ENCODE assay signal across 20 cellular contexts in the genomic region with DNA sequence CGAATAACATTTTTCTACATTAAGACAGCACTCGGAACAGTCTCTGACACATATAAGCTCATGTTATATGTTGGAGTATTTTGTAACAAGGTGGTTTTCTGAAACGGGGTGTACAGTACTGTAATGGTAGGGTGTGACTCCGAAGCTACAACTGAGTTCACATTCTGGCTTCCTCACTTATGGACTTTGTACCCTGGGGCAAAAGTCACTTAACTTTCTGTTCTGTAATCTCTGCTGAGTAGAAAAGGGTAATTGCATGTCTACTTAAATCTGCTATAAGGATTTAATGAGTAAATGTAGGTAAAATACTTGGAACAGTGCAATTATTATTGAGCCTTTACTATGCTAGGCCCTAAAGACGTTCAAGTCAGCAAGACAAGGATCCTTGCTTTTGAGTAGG. TPM values are rescaled to one million over a fixed set of nuclear protein-coding genes. Genes with fewer than 3 reads are reported as not detected.
"Had no signal": no experiment of that assay in that cellular context is flagged by ENCODE, and none has a peak within 500 bp of the region (broad histone marks: within the 10 kb centered on the region; RNA-seq: fewer than 3 reads in every experiment).

No MANE protein-coding gene starts in this region.

- DNase-seq: activated CD4-positive, alpha-beta T cell treated with anti-CD3 and anti-CD28 coated beads, Interleukin-2, amount 10 ng/mL, durations not matched to agents 7 days and 5 days; activated CD8-positive, alpha-beta T cell treated with anti-CD3 and anti-CD28 coated beads, Interleukin-2, amount 10 ng/mL, durations not matched to agents 7 days and 5 days; activated naive CD4-positive, alpha-beta T cell treated with anti-CD3 and anti-CD28 coated beads, Interleukin-2, amount 10 ng/mL, durations not matched to agents 7 days and 5 days; activated naive CD8-positive, alpha-beta T cell treated with anti-CD3 and anti-CD28 coated beads, Interleukin-2, amount 50 U/mL, for 24 hours; activated T-cell treated with anti-CD3 and anti-CD28 coated beads, Interleukin-2, amount 50 U/mL, for 4 hours; aorta; effector CD4-positive, alpha-beta T cell; gastrocnemius medialis; heart left ventricle; immature natural killer cell; kidney glomerular epithelial cell; mesendoderm; nucleus accumbens; stimulated activated CD4-positive, alpha-beta T cell treated with anti-CD3 and anti-CD28 coated beads, Interleukin-2, amount 100 ng/mL, for 24 hours; stimulated activated naive CD8-positive, alpha-beta T cell treated with anti-CD3 and anti-CD28 coated beads, Interleukin-15, Interleukin-2, amounts not matched to agents 100 U/mL and 50 U/mL, for 24 hours; T1000; upper lobe of left lung had no signal

- H3K27me3 ChIP-seq: gastrocnemius medialis, heart left ventricle, upper lobe of left lung had no signal

- H3K36me3 ChIP-seq: gastrocnemius medialis, heart left ventricle, upper lobe of left lung had no signal

- H3K9me3 ChIP-seq: gastrocnemius medialis, heart left ventricle, upper lobe of left lung had no signal

- H3K4me3 ChIP-seq: gastrocnemius medialis, heart left ventricle, upper lobe of left lung had no signal

- H3K27ac ChIP-seq: gastrocnemius medialis, heart left ventricle, upper lobe of left lung had no signal

RNA-seq across cellular contexts. Expression of gene ZC2HC1B, which starts 25.9 kb away (rescaled TPM):
- total RNA-seq: activated CD4-positive, alpha-beta T cell treated with anti-CD3 and anti-CD28 coated beads, Interleukin-2, amount 10 ng/mL, durations not matched to agents 7 days and 5 days; activated CD8-positive, alpha-beta T cell treated with anti-CD3 and anti-CD28 coated beads, Interleukin-2, amount 10 ng/mL, durations not matched to agents 7 days and 5 days; activated T-cell treated with anti-CD3 and anti-CD28 coated beads, Interleukin-2, amount 50 U/mL, for 4 hours; aorta; gastrocnemius medialis; lower leg skin; natural killer cell treated with Interleukin-12 subunit alpha and Interleukin-12 subunit beta and Interleukin-15 and Interleukin-18, amount 100 ng/mL, for 72 hours; T-helper 1 cell treated with Interleukin-12 subunit alpha and Interleukin-12 subunit beta and Interleukin-4 antibody, amounts not matched to agents 30 ng/mL and 1 ng/mL, for 36 hours; upper lobe of left lung had no signal
- polyA plus RNA-seq: aorta, heart left ventricle, immature natural killer cell had no signal
